9 cellular contexts compared by ENCODE assay signal in genomic region chr1:153353226-153353947, GRCh38. TPM values are rescaled to one million over a fixed set of nuclear protein-coding genes. Genes with fewer than 3 reads are reported as not detected.
DNase-seq lines count a peak whose midpoint lies in the region; ATAC-seq and TF ChIP-seq lines count a peak whose summit lies in the region.
"Had no signal": no experiment of that assay in that cellular context is flagged by ENCODE, and none has a peak within 500 bp of the region (broad histone marks: within the 10 kb centered on the region; RNA-seq: fewer than 3 reads in every experiment).

No MANE protein-coding gene starts in this region.

- H3K4me3 Mint-ChIP-seq in natural killer cell = no peak overlapping the region
- no peak overlapping the region for H3K4me3 Mint-ChIP-seq in activated T-helper 1 cell treated with anti-CD3 and anti-CD28 coated beads, Interleukin-12 subunit alpha, Interleukin-12 subunit beta, Interleukin-2, Interleukin-4 antibody, amounts not matched to agents 30 ng/mL and 10 ng/mL and 1 ng/mL, durations not matched to agents 14 hours and 24 hours and 36 hours
- H3K4me3 Mint-ChIP-seq: CD8-positive, alpha-beta T cell had no signal

- DNase-seq in NCI-H524 (lab: John Stamatoyannopoulos, UW) (peak; percentile 15 to 50), NCI-H524 treated with DMSO at 0.1 percent for 48 hours (lab: John Stamatoyannopoulos, UW) (no peak), NB4 (ENCODE audit: low read depth) (peak; percentile 39), choroid plexus epithelial cell (ENCODE audit: low read depth) (peak; percentile 18), retina (peak; percentile 34), natural killer cell (no peak)
- no peak for DNase-seq in activated T-helper 1 cell treated with anti-CD3 and anti-CD28 coated beads, Interleukin-12 subunit alpha, Interleukin-12 subunit beta, Interleukin-2, Interleukin-4 antibody, amounts not matched to agents 30 ng/mL and 10 ng/mL and 1 ng/mL, durations not matched to agents 14 hours and 24 hours and 36 hours (ENCODE audit: low spot score)

- H3K36me3 Mint-ChIP-seq in natural killer cell = no peaks in the 10 kb centered on the region
- no peaks in the 10 kb centered on the region for H3K36me3 Mint-ChIP-seq in activated T-helper 1 cell treated with anti-CD3 and anti-CD28 coated beads, Interleukin-12 subunit alpha, Interleukin-12 subunit beta, Interleukin-2, Interleukin-4 antibody, amounts not matched to agents 30 ng/mL and 10 ng/mL and 1 ng/mL, durations not matched to agents 14 hours and 24 hours and 36 hours (ENCODE audit: low read depth)
- H3K36me3 Mint-ChIP-seq: CD8-positive, alpha-beta T cell had no signal

- TF ChIP-seq CTCF in NB4 (IDR thresholded peaks at IDR 0.05; ENCODE audit: low read depth, low read length) (peak; percentile 57), choroid plexus epithelial cell (conservative IDR thresholded peaks at IDR 0.05; ENCODE audit: low read depth, low read length) (peak; percentile 54), natural killer cell (IDR thresholded peaks at IDR 0.05) (no peak)

- TF ChIP-seq POLR2A in NB4 (IDR thresholded peaks at IDR 0.05; ENCODE audit: extremely low read depth, insufficient read length) = no peak

- peaks cover 17 to 21% of the 10 kb centered on the region in 2 donors for H3K27me3 Mint-ChIP-seq in natural killer cell (ENCODE audit: low read depth in 2 of 2)
- peaks cover 22% of the 10 kb centered on the region for H3K27me3 Mint-ChIP-seq in activated T-helper 1 cell treated with anti-CD3 and anti-CD28 coated beads, Interleukin-12 subunit alpha, Interleukin-12 subunit beta, Interleukin-2, Interleukin-4 antibody, amounts not matched to agents 30 ng/mL and 10 ng/mL and 1 ng/mL, durations not matched to agents 14 hours and 24 hours and 36 hours (ENCODE audit: insufficient read depth)

- no peaks in the 10 kb centered on the region for H3K9me3 Mint-ChIP-seq in natural killer cell
- H3K9me3 Mint-ChIP-seq in activated T-helper 1 cell treated with anti-CD3 and anti-CD28 coated beads, Interleukin-12 subunit alpha, Interleukin-12 subunit beta, Interleukin-2, Interleukin-4 antibody, amounts not matched to agents 30 ng/mL and 10 ng/mL and 1 ng/mL, durations not matched to agents 14 hours and 24 hours and 36 hours = no peaks in the 10 kb centered on the region
- H3K9me3 Mint-ChIP-seq: CD8-positive, alpha-beta T cell had no signal

- ATAC-seq in natural killer cell = no peak
- ATAC-seq in GM19328 (IDR thresholded peaks at IDR 0.05; ENCODE audit: unreplicated experiment) = no peak

- intact Hi-C loops in natural killer cell (cut with micrococcal nuclease) = loop anchor here (2.0 kb wide), 1 partner anchor 51 kb away; no protein-coding TSS in a partner anchor
- intact Hi-C loops in activated T-helper 1 cell treated with anti-CD3 and anti-CD28 coated beads, Interleukin-12 subunit alpha, Interleukin-12 subunit beta, Interleukin-2, Interleukin-4 antibody, amounts not matched to agents 30 ng/mL and 10 ng/mL and 1 ng/mL, durations not matched to agents 14 hours and 24 hours and 36 hours (cut with micrococcal nuclease) = loop anchor here (10.0 kb wide), 2 partner anchors 261 to 391 kb away; partner anchors contain the start of genes S100A14 and S100A16

- H3K27ac Mint-ChIP-seq in natural killer cell = no peak overlapping the region
- H3K27ac Mint-ChIP-seq in activated T-helper 1 cell treated with anti-CD3 and anti-CD28 coated beads, Interleukin-12 subunit alpha, Interleukin-12 subunit beta, Interleukin-2, Interleukin-4 antibody, amounts not matched to agents 30 ng/mL and 10 ng/mL and 1 ng/mL, durations not matched to agents 14 hours and 24 hours and 36 hours = no peak overlapping the region
- H3K27ac Mint-ChIP-seq: CD8-positive, alpha-beta T cell had no signal

- H3K4me3 ChIP-seq in NB4 (ENCODE audit: low read depth, low read length) (no peak overlapping the region), choroid plexus epithelial cell (ENCODE audit: low read depth, low read length) (no peak overlapping the region)

- peaks cover 0 to 8% of the 10 kb centered on the region in 2 donors for H3K4me1 Mint-ChIP-seq in natural killer cell
- H3K4me1 Mint-ChIP-seq in activated T-helper 1 cell treated with anti-CD3 and anti-CD28 coated beads, Interleukin-12 subunit alpha, Interleukin-12 subunit beta, Interleukin-2, Interleukin-4 antibody, amounts not matched to agents 30 ng/mL and 10 ng/mL and 1 ng/mL, durations not matched to agents 14 hours and 24 hours and 36 hours (ENCODE audit: low read depth) = peaks cover 23% of the 10 kb centered on the region

RNA-seq across cellular contexts. Expression of gene S100A9, which starts 4.3 kb away (rescaled TPM):
- 100 to 1,000 TPM in 2 of 3 donors, 10 to 100 TPM in 1; 13.1 to 334 (median 116) TPM for total RNA-seq in natural killer cell
- total RNA-seq in activated T-helper 1 cell treated with anti-CD3 and anti-CD28 coated beads, Interleukin-12 subunit alpha, Interleukin-12 subunit beta, Interleukin-2, Interleukin-4 antibody, amounts not matched to agents 30 ng/mL and 10 ng/mL and 1 ng/mL, durations not matched to agents 14 hours and 24 hours and 36 hours = not detected in 2 replicates

RNA-seq across cellular contexts. Expression of gene PGLYRP4, which starts 4.7 kb away (rescaled TPM):
- not detected for total RNA-seq in natural killer cell
- total RNA-seq in activated T-helper 1 cell treated with anti-CD3 and anti-CD28 coated beads, Interleukin-12 subunit alpha, Interleukin-12 subunit beta, Interleukin-2, Interleukin-4 antibody, amounts not matched to agents 30 ng/mL and 10 ng/mL and 1 ng/mL, durations not matched to agents 14 hours and 24 hours and 36 hours = not detected in 2 replicates
- total RNA-seq: CD8-positive, alpha-beta T cell had no signal

RNA-seq across cellular contexts. Expression of gene S100A12, which starts 22.0 kb away (rescaled TPM):
- total RNA-seq in natural killer cell = 10 to 100 TPM in 2 of 3 donors, not detected in 1; 11.4 to 20.4 TPM
- not detected in 2 replicates for total RNA-seq in activated T-helper 1 cell treated with anti-CD3 and anti-CD28 coated beads, Interleukin-12 subunit alpha, Interleukin-12 subunit beta, Interleukin-2, Interleukin-4 antibody, amounts not matched to agents 30 ng/mL and 10 ng/mL and 1 ng/mL, durations not matched to agents 14 hours and 24 hours and 36 hours
- total RNA-seq: CD8-positive, alpha-beta T cell had no signal

RNA-seq across cellular contexts. Expression of gene S100A8, which starts 37.5 kb away (rescaled TPM):
- total RNA-seq in natural killer cell = 100 to 1,000 TPM in 1 of 3 donors, 10 to 100 TPM in 1, 1 to 10 TPM in 1; 1.8 to 220 (median 75.8) TPM
- not detected in 2 replicates for total RNA-seq in activated T-helper 1 cell treated with anti-CD3 and anti-CD28 coated beads, Interleukin-12 subunit alpha, Interleukin-12 subunit beta, Interleukin-2, Interleukin-4 antibody, amounts not matched to agents 30 ng/mL and 10 ng/mL and 1 ng/mL, durations not matched to agents 14 hours and 24 hours and 36 hours

RNA-seq across cellular contexts. Expression of gene PGLYRP3, which starts 40.6 kb away (rescaled TPM):
- total RNA-seq in natural killer cell = not detected
- total RNA-seq in activated T-helper 1 cell treated with anti-CD3 and anti-CD28 coated beads, Interleukin-12 subunit alpha, Interleukin-12 subunit beta, Interleukin-2, Interleukin-4 antibody, amounts not matched to agents 30 ng/mL and 10 ng/mL and 1 ng/mL, durations not matched to agents 14 hours and 24 hours and 36 hours = not detected in 2 replicates
- total RNA-seq: CD8-positive, alpha-beta T cell had no signal

Comparison
In these comparisons a context has a peak if more than half of its experiments do, and no peak if none do; other contexts are left out.
1. DNase-seq: peak in NCI-H524 (2 of 2), NB4 (single experiment), choroid plexus epithelial cell (single experiment) and retina (single experiment); none in NCI-H524 treated with DMSO at 0.1 percent for 48 hours (single experiment), natural killer cell (single experiment) and activated T-helper 1 cell treated with anti-CD3 and anti-CD28 coated beads, Interleukin-12 subunit alpha, Interleukin-12 subunit beta, Interleukin-2, Interleukin-4 antibody, amounts not matched to agents 30 ng/mL and 10 ng/mL and 1 ng/mL, durations not matched to agents 14 hours and 24 hours and 36 hours (single experiment).
2. RNA of gene S100A9, which starts 4.3 kb away (total RNA-seq): 13.1 to 334 TPM in natural killer cell; not detected in activated T-helper 1 cell treated with anti-CD3 and anti-CD28 coated beads, Interleukin-12 subunit alpha, Interleukin-12 subunit beta, Interleukin-2, Interleukin-4 antibody, amounts not matched to agents 30 ng/mL and 10 ng/mL and 1 ng/mL, durations not matched to agents 14 hours and 24 hours and 36 hours; every median in the first group is over 10 times any median in the second.